8 cellular contexts compared by ENCODE assay signal in the genomic region with DNA sequence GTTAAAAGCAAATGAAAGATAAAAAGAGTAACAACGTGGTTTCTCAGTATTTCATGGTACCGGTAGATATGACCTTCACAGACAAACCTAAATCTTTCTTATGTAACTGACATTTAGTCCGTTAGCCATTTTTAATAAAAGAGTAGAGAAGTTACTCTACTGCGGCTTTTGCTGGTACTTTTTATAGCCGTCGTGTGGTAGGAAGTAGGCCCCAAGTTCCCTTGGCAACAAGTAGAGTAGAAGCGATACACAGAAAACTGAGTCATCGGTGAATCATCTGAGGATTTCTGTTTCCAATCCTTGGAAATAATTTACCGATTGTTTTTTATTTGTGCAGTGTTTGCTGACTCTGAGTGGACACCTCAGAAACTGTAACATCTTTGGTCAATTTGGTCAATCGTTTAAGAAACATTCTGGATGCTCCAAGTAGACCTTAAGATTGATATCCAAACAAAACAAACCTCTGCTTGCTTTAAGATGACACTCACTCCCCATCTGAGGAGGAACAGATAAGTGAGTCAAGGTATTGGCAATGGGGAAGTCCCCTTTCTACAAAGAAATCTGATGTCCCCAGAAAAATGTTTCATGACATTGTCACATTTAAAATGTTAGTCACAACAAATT.
DNase-seq lines count a peak whose midpoint lies in the region; ATAC-seq and TF ChIP-seq lines count a peak whose summit lies in the region.

No MANE protein-coding gene starts in this region.

- H3K4me3 Mint-ChIP-seq in IgD-negative memory B cell (peak overlapping the region; percentile 44 to 91 (median 72)), natural killer cell (peak overlapping the region; percentile 67)
- H3K4me3 Mint-ChIP-seq in activated CD4-positive, alpha-beta T cell treated with anti-CD3 and anti-CD28 coated beads for 36 hours = peak overlapping the region; percentile 65

- peak overlapping the region; percentile 67 for H3K27ac ChIP-seq in duodenal mucosa (ENCODE audit: low read depth, low read length)
- peak overlapping the region; percentile 38 to 62 (median 54) for H3K27ac ChIP-seq in transverse colon

- H3K27ac Mint-ChIP-seq in IgD-negative memory B cell (peak overlapping the region; percentile 79 to 97 (median 83)), natural killer cell (peak overlapping the region; percentile 96 to 98)
- peak overlapping the region; percentile 94 for H3K27ac Mint-ChIP-seq in activated CD4-positive, alpha-beta T cell treated with anti-CD3 and anti-CD28 coated beads for 36 hours

- POLR2A ChIA-PET in activated CD4-positive, alpha-beta T cell treated with anti-CD3 and anti-CD28 coated beads for 36 hours (lab: Charles Lee) = interaction anchor here (0.6 kb wide), 1 partner anchor 74 kb away, joined by 3 read pairs; no protein-coding TSS in a partner anchor

- H3K9ac ChIP-seq in duodenal mucosa (ENCODE audit: low read depth in 1 of 2, low read length in 2 of 2) = peak overlapping the region in 1 of 2 donors; percentile 46

- peak; percentile 99 for ATAC-seq in GM21529 (IDR thresholded peaks at IDR 0.05; ENCODE audit: unreplicated experiment)
- peak; percentile 88 for ATAC-seq in activated CD4-positive, alpha-beta T cell treated with anti-CD3 and anti-CD28 coated beads for 36 hours
- peak; percentile 80 to 93 (median 91) for ATAC-seq in natural killer cell

- H3K36me3 Mint-ChIP-seq in IgD-negative memory B cell (no peaks in the 10 kb centered on the region), natural killer cell (no peaks in the 10 kb centered on the region)
- H3K36me3 Mint-ChIP-seq in activated CD4-positive, alpha-beta T cell treated with anti-CD3 and anti-CD28 coated beads for 36 hours (ENCODE audit: low read depth) = peaks cover 7% of the 10 kb centered on the region

- H3K27me3 Mint-ChIP-seq in IgD-negative memory B cell (no peaks in the 10 kb centered on the region), natural killer cell (ENCODE audit: low read depth in 2 of 2) (no peaks in the 10 kb centered on the region)
- no peaks in the 10 kb centered on the region for H3K27me3 Mint-ChIP-seq in activated CD4-positive, alpha-beta T cell treated with anti-CD3 and anti-CD28 coated beads for 36 hours

- H3K9me3 ChIP-seq in duodenal mucosa (ENCODE audit: control insufficient read depth in 1 of 2, low read length in 2 of 2) (no peaks in the 10 kb centered on the region), transverse colon (no peaks in the 10 kb centered on the region)

- H3K9me3 Mint-ChIP-seq in IgD-negative memory B cell (no peaks in the 10 kb centered on the region), natural killer cell (no peaks in the 10 kb centered on the region)
- peaks cover 8% of the 10 kb centered on the region for H3K9me3 Mint-ChIP-seq in activated CD4-positive, alpha-beta T cell treated with anti-CD3 and anti-CD28 coated beads for 36 hours (ENCODE audit: low read depth)

- no peak for TF ChIP-seq POLR2A in transverse colon (IDR thresholded peaks at IDR 0.05)

- peak overlapping the region; percentile 29 to 33 for H3K4me3 ChIP-seq in duodenal mucosa (ENCODE audit: low read depth in 1 of 2, low read length in 2 of 2)
- H3K4me3 ChIP-seq in transverse colon = no peak overlapping the region

- H3K27me3 ChIP-seq in duodenal mucosa (ENCODE audit: control insufficient read depth in 1 of 2, insufficient read depth in 2 of 2, low read length in 2 of 2) (no peaks in the 10 kb centered on the region), transverse colon (no peaks in the 10 kb centered on the region)

- H3K36me3 ChIP-seq in duodenal mucosa (ENCODE audit: control insufficient read depth in 1 of 2, insufficient read depth in 2 of 2, low read length in 2 of 2) = no peaks in the 10 kb centered on the region
- H3K36me3 ChIP-seq in transverse colon = no peaks in the 10 kb centered on the region

- TF ChIP-seq CTCF in natural killer cell (IDR thresholded peaks at IDR 0.05) = no peak
- no peak for TF ChIP-seq CTCF in transverse colon (IDR thresholded peaks at IDR 0.05)

- H3K4me1 ChIP-seq in duodenal mucosa (ENCODE audit: control insufficient read depth in 1 of 2, insufficient read depth in 2 of 2, low read length in 2 of 2) (peaks cover 3 to 4% of the 10 kb centered on the region in 2 donors), transverse colon (peaks cover 0 to 8% (median 0%) of the 10 kb centered on the region in 4 donors)

- TF ChIP-seq EP300 in transverse colon (IDR thresholded peaks at IDR 0.05; ENCODE audit: low read depth) = no peak

- CTCF ChIA-PET in activated CD4-positive, alpha-beta T cell treated with anti-CD3 and anti-CD28 coated beads for 36 hours (lab: Charles Lee) = interaction anchor here (1.2 kb wide), 1 partner anchor 12 kb away, joined by 3 read pairs; no protein-coding TSS in a partner anchor

- 49 to 61% methylated on average over 10 of the region's 10 CpGs for WGBS in transverse colon (ENCODE audit: low coverage in 1 of 2), 2 donors

- intact Hi-C loops in activated CD4-positive, alpha-beta T cell treated with anti-CD3 and anti-CD28 coated beads for 36 hours (cut with DNase I, micrococcal nuclease) = loop anchor here (1.0 to 5.0 kb wide), 11 partner anchors 27 to 708 kb away; partner anchors contain the start of genes AHR (in 2 of the 2) and SNX13 (in 1 of the 2)
- intact Hi-C loops in natural killer cell (cut with micrococcal nuclease) (loop anchor here (1.0 to 10.0 kb wide), 6 partner anchors 38 to 587 kb away; partner anchors contain the start of genes AHR, ANKMY2 and BZW2), transverse colon (cut with DNase I; ENCODE audit: low total_unique reads) (no loop called here)

- in situ Hi-C loops in transverse colon (cut with MboI; ENCODE audit: low pct_ligation_motif_present in 1 of 4, low pct_unique_long_range_greater_than_20kb in 1 of 4, low sequenced_read_pairs in 3 of 4) = no loop called here

- DNase-seq in DMS53 treated with DMSO at 0.1 percent for 48 hours (lab: John Stamatoyannopoulos, UW; ENCODE audit: unreplicated experiment) (peak; percentile 87), natural killer cell (peak; percentile 50), transverse colon (peak; percentile 14), NCI-H146 (lab: John Stamatoyannopoulos, UW) (no peak)
- peak; percentile 76 for DNase-seq in activated CD4-positive, alpha-beta T cell treated with anti-CD3 and anti-CD28 coated beads for 36 hours

- H3K4me1 Mint-ChIP-seq in IgD-negative memory B cell (peaks cover 12 to 20% (median 19%) of the 10 kb centered on the region in 3 donors), natural killer cell (peaks cover 17 to 30% of the 10 kb centered on the region in 2 donors)
- H3K4me1 Mint-ChIP-seq in activated CD4-positive, alpha-beta T cell treated with anti-CD3 and anti-CD28 coated beads for 36 hours = peaks cover 44% of the 10 kb centered on the region

Comparison
In these comparisons a context has a peak if more than half of its experiments do, and no peak if none do; other contexts are left out.
1. H3K4me3 ChIP-seq: peak in duodenal mucosa (2 of 2); none in transverse colon (0 of 4).
2. Peak in every context shown above with its lines, with median percentiles within 50 percentile points of each other: ATAC-seq, H3K27ac Mint-ChIP-seq and H3K4me3 Mint-ChIP-seq.